Comparison of ENCODE assay signal across 9 cellular contexts in the genomic region with DNA sequence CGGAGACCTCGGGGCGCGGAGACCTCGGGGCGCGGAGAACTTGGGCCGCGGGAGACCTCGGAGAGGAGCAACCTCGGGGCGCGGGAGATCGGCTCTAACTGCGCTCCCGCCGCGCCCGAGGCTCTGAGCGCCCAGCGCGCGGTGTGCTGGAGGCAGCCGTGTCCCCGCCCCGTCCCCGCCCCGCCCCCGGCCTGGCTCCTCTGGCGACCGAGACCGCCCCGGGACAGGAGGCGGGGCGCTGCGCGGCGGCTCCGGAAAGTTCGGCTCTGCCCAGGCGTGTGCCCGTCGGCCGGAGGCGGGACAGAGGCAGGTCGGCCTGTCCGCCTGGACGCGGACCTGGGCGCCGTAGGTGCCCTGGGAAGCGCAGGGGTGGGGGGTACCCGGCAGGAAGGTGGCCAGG. TPM values are rescaled to one million over a fixed set of nuclear protein-coding genes. Genes with fewer than 3 reads are reported as not detected.
DNase-seq lines count a peak whose midpoint lies in the region; ATAC-seq and TF ChIP-seq lines count a peak whose summit lies in the region.
"Not testable (repeated sequence)": the region's sequence is repeated elsewhere in the genome, so short reads cannot be mapped to it uniquely, and the experiment has no call there.
"Had no signal": no experiment of that assay in that cellular context is flagged by ENCODE, and none has a peak within 500 bp of the region (broad histone marks: within the 10 kb centered on the region; RNA-seq: fewer than 3 reads in every experiment).

A gene with protein sequence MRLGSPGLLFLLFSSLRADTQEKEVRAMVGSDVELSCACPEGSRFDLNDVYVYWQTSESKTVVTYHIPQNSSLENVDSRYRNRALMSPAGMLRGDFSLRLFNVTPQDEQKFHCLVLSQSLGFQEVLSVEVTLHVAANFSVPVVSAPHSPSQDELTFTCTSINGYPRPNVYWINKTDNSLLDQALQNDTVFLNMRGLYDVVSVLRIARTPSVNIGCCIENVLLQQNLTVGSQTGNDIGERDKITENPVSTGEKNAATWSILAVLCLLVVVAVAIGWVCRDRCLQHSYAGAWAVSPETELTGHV (minus strand): TSS at position 102 of the 400 bp plus-strand sequence. CDS start 126 bp downstream, outside the sequence.

- H3K36me3 ChIP-seq in gastroesophageal sphincter; mucosa of descending colon (ENCODE audit: low read depth); aorta (ENCODE audit: control insufficient read depth in 1 of 2, insufficient read depth in 2 of 2, low read length in 1 of 2): not testable (repeated sequence)

- POLR2A ChIA-PET in activated CD8-positive, alpha-beta T cell treated with anti-CD3 and anti-CD28 coated beads for 36 hours (lab: Charles Lee), result not testable (repeated sequence)

- not testable (repeated sequence) for H3K9me3 Mint-ChIP-seq in activated CD8-positive, alpha-beta T cell treated with anti-CD3 and anti-CD28 coated beads for 36 hours

- ATAC-seq in GM18511 (IDR thresholded peaks at IDR 0.05; ENCODE audit: unreplicated experiment) (peak; percentile 45), GM21423 (IDR thresholded peaks at IDR 0.05; ENCODE audit: unreplicated experiment) (peak; percentile 35), HG02763 (IDR thresholded peaks at IDR 0.05; ENCODE audit: unreplicated experiment) (peak; percentile 46), HG03354 (IDR thresholded peaks at IDR 0.05; ENCODE audit: poor library complexity, severe bottlenecking, unreplicated experiment) (peak; percentile 46), gastroesophageal sphincter (peak; percentile 83), mucosa of descending colon (peak; percentile 74), aorta (ENCODE audit: low FRiP score) (peak; percentile 67)
- ATAC-seq in activated CD8-positive, alpha-beta T cell treated with anti-CD3 and anti-CD28 coated beads for 36 hours, result peak; percentile 54

- not testable (repeated sequence) for H3K27ac ChIP-seq in gastroesophageal sphincter; aorta (ENCODE audit: low read depth in 1 of 2, low read length in 2 of 2)

- H3K27ac Mint-ChIP-seq in activated CD8-positive, alpha-beta T cell treated with anti-CD3 and anti-CD28 coated beads for 36 hours, result not testable (repeated sequence)

- H3K4me3 ChIP-seq in gastroesophageal sphincter; mucosa of descending colon; aorta (ENCODE audit: low read length in 2 of 2): not testable (repeated sequence)

- H3K9me3 ChIP-seq in gastroesophageal sphincter; mucosa of descending colon; aorta (ENCODE audit: control insufficient read depth, low read length): not testable (repeated sequence)

- TF ChIP-seq POLR2A in gastroesophageal sphincter (IDR thresholded peaks at IDR 0.05), result not testable (repeated sequence)

- not testable (repeated sequence) for DNase-seq in activated CD8-positive, alpha-beta T cell treated with anti-CD3 and anti-CD28 coated beads for 36 hours; mucosa of descending colon; aorta

- intact Hi-C loops in activated CD8-positive, alpha-beta T cell treated with anti-CD3 and anti-CD28 coated beads for 36 hours (cut with micrococcal nuclease); mucosa of descending colon (cut with DNase I, micrococcal nuclease); aorta (cut with DNase I): not testable (repeated sequence)

- H3K27me3 Mint-ChIP-seq in activated CD8-positive, alpha-beta T cell treated with anti-CD3 and anti-CD28 coated beads for 36 hours, result not testable (repeated sequence)

- H3K4me1 ChIP-seq in gastroesophageal sphincter; mucosa of descending colon (ENCODE audit: low read depth); aorta (ENCODE audit: control insufficient read depth in 1 of 2, insufficient read depth in 2 of 2, low read length in 2 of 2): not testable (repeated sequence)

- not testable (repeated sequence) for H3K27me3 ChIP-seq in gastroesophageal sphincter; aorta (ENCODE audit: control insufficient read depth in 1 of 2, insufficient read depth in 2 of 2, low read length in 1 of 2)

- not testable (repeated sequence) for TF ChIP-seq EP300 in gastroesophageal sphincter (IDR thresholded peaks at IDR 0.05)

- not testable (repeated sequence) for H3K4me1 Mint-ChIP-seq in activated CD8-positive, alpha-beta T cell treated with anti-CD3 and anti-CD28 coated beads for 36 hours (ENCODE audit: low read depth)

- not testable (repeated sequence) for H3K36me3 Mint-ChIP-seq in activated CD8-positive, alpha-beta T cell treated with anti-CD3 and anti-CD28 coated beads for 36 hours (ENCODE audit: low read depth)

- not testable (repeated sequence) for H3K4me3 Mint-ChIP-seq in activated CD8-positive, alpha-beta T cell treated with anti-CD3 and anti-CD28 coated beads for 36 hours

- not testable (repeated sequence) for TF ChIP-seq CTCF in activated CD8-positive, alpha-beta T cell treated with anti-CD3 and anti-CD28 coated beads for 36 hours (IDR thresholded peaks at IDR 0.05); gastroesophageal sphincter (IDR thresholded peaks at IDR 0.05); mucosa of descending colon (IDR thresholded peaks at IDR 0.05)

- WGBS in gastroesophageal sphincter (ENCODE audit: low coverage in 1 of 2), 2 donors, result no CpG with 5 or more reads among the region's 53 CpGs
- WGBS in aorta, 2 donors, result no CpG with 5 or more reads among the region's 53 CpGs

- CTCF ChIA-PET in activated CD8-positive, alpha-beta T cell treated with anti-CD3 and anti-CD28 coated beads for 36 hours (lab: Charles Lee), result not testable (repeated sequence)

RNA-seq across cellular contexts. Expression of the gene that starts here (rescaled TPM):
- total RNA-seq in activated CD8-positive, alpha-beta T cell treated with anti-CD3 and anti-CD28 coated beads for 36 hours, result 1 to 10 TPM; 5.4 to 5.9 TPM
- 1 to 10 TPM in 2 of 4 donors, under 1 TPM in 2; 0.40 to 1.9 (median 0.80) TPM for total RNA-seq in gastroesophageal sphincter
- total RNA-seq in mucosa of descending colon, result 1 to 10 TPM; 3.0 to 8.5 (median 6.0) TPM
- 1 to 10 TPM; 3.1 to 3.9 TPM for total RNA-seq in aorta
- polyA plus RNA-seq in aorta, result under 1 TPM; 0.56 to 0.63 TPM
- total RNA-seq: osteoblast had no signal
